ENCODE assay signal across 8 cellular contexts in the genomic region with DNA sequence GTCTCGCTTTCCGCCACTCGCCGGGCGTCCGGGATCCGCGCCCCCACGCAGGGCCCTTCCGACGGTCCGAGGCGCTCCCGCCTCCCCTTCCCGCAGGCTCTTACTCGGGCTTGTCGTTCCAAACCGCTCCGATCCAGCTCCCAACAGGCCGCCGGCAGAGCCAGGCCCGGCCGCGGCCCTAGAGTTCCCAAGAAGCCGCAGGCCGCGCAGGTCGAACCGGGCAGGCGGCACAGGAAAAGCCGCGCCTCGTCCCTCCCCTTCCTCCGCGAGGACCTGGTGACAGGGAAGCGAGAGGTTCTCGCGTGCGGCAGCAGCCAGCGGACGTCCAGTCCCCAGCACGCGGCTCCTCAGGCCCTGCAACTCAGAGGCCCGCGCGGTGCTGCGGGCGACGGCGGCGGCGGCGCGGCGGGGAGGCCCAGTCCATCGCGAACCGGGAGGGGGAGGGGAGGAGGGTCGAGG. TPM values are rescaled to one million over a fixed set of nuclear protein-coding genes. Genes with fewer than 3 reads are reported as not detected.
DNase-seq lines count a peak whose midpoint lies in the region; ATAC-seq and TF ChIP-seq lines count a peak whose summit lies in the region.

No MANE protein-coding gene starts in this region.

- H3K27ac ChIP-seq in H9 (ENCODE audit: insufficient read length, low read depth, low read length) = peak overlapping the region; percentile 57
- H3K27ac ChIP-seq in mucosa of rectum (ENCODE audit: low read depth in 2 of 2, low read length in 2 of 2) = peak overlapping the region; percentile 99

- no peak overlapping the region for H2AK5ac ChIP-seq in H9 (ENCODE audit: insufficient read length, low read length)

- no peak overlapping the region for H2BK120ac ChIP-seq in H9 (ENCODE audit: low read depth, low read length, poor library complexity, severe bottlenecking)

- H3K36me3 ChIP-seq in mucosa of rectum (ENCODE audit: control insufficient read depth in 2 of 2, insufficient read depth in 2 of 2, low read length in 2 of 2) = peaks cover 0 to 2% of the 10 kb centered on the region in 2 donors

- H3K56ac ChIP-seq in H9 (ENCODE audit: insufficient read length, low read depth, low read length) = peak overlapping the region; percentile 18

- H4K8ac ChIP-seq in H9 (replicated peaks; ENCODE audit: insufficient read length, low read depth, low read length) = no peak overlapping the region

- intact Hi-C loops in dendritic cell treated with granulocyte-macrophage colony-stimulating factor and Interleukin-4, amounts not matched to agents 40 ng/mL and 50 ng/mL, for 4 days (cut with micrococcal nuclease) = loop anchor here (5.0 kb wide), 1 partner anchor 85 kb away; no protein-coding TSS in a partner anchor

- no peak for TF ChIP-seq CTCF in H9 (conservative IDR thresholded peaks at IDR 0.05)

- H3K4me3 Mint-ChIP-seq in H9 = peak overlapping the region; percentile 88 to 91
- peak overlapping the region; percentile 91 for H3K4me3 Mint-ChIP-seq in dendritic cell treated with granulocyte-macrophage colony-stimulating factor and Interleukin-4, amounts not matched to agents 40 ng/mL and 50 ng/mL, for 4 days

- H3K27me3 Mint-ChIP-seq in H9 (ENCODE audit: low read depth) = no peaks in the 10 kb centered on the region
- H3K27me3 Mint-ChIP-seq in dendritic cell treated with granulocyte-macrophage colony-stimulating factor and Interleukin-4, amounts not matched to agents 40 ng/mL and 50 ng/mL, for 4 days = no peaks in the 10 kb centered on the region

- H3K23ac ChIP-seq in H9 (ENCODE audit: insufficient read length, low read depth, low read length) = no peak overlapping the region

- H3K4me2 ChIP-seq in H9 (ENCODE audit: insufficient read depth, insufficient read length, low read length) = peak overlapping the region; percentile 88

- no peak overlapping the region for H2BK12ac ChIP-seq in H9 (ENCODE audit: insufficient read length, low read depth, low read length)

- H3K9me3 ChIP-seq in H9 (ENCODE audit: control insufficient read depth, low read depth, low read length) = no peaks in the 10 kb centered on the region
- no peaks in the 10 kb centered on the region for H3K9me3 ChIP-seq in mucosa of rectum (ENCODE audit: control insufficient read depth in 2 of 2, low read length in 2 of 2)

- peak overlapping the region; percentile 17 for H2BK5ac ChIP-seq in H9 (ENCODE audit: insufficient read length, low read length)

- H3K79me1 ChIP-seq in H9 (ENCODE audit: insufficient read depth, low read depth, low read length, poor library complexity, severe bottlenecking) = no peaks in the 10 kb centered on the region

- peak overlapping the region; percentile 99 for H3K14ac ChIP-seq in H9 (ENCODE audit: insufficient read depth, low read length)

- H3T11ph ChIP-seq in H9 (ENCODE audit: low read length) = no peak overlapping the region

- H4K20me1 ChIP-seq in H9 (ENCODE audit: control insufficient read depth, insufficient read depth, insufficient read length) = no peaks in the 10 kb centered on the region

- no peak for DNase-seq in H9
- peak; percentile 80 for DNase-seq in NCI-H774 (lab: John Stamatoyannopoulos, UW)
- DNase-seq in HuH-7 (ENCODE audit: low spot score) = no peak
- no peak for DNase-seq in stimulated activated CD4-positive, alpha-beta T cell treated with anti-CD3 and anti-CD28 coated beads, Interleukin-15, amount 100 ng/mL, for 24 hours
- no peak for DNase-seq in SKM-1 (lab: John Stamatoyannopoulos, UW; ENCODE audit: unreplicated experiment)

- peak overlapping the region; percentile 89 to 96 (median 93) for H3K27ac Mint-ChIP-seq in H9
- H3K27ac Mint-ChIP-seq in dendritic cell treated with granulocyte-macrophage colony-stimulating factor and Interleukin-4, amounts not matched to agents 40 ng/mL and 50 ng/mL, for 4 days = peak overlapping the region; percentile 99

- H3K79me2 ChIP-seq in H9 (ENCODE audit: insufficient read depth, low read length) = peaks cover 7% of the 10 kb centered on the region

- ATAC-seq in GM18499 (IDR thresholded peaks at IDR 0.05; ENCODE audit: insufficient read depth, unreplicated experiment) = peak; percentile 17

- peaks cover 18 to 30% (median 23%) of the 10 kb centered on the region in 3 experiments; a peak in 6 of 7 replicates for H3K36me3 Mint-ChIP-seq in H9 (ENCODE audit: insufficient read depth in 1 of 3, low read depth in 3 of 3)
- H3K36me3 Mint-ChIP-seq in dendritic cell treated with granulocyte-macrophage colony-stimulating factor and Interleukin-4, amounts not matched to agents 40 ng/mL and 50 ng/mL, for 4 days (ENCODE audit: low read depth) = peaks cover 36% of the 10 kb centered on the region

- H3K4me1 Mint-ChIP-seq in H9 = peaks cover 22 to 26% of the 10 kb centered on the region in 2 experiments
- H3K4me1 Mint-ChIP-seq in dendritic cell treated with granulocyte-macrophage colony-stimulating factor and Interleukin-4, amounts not matched to agents 40 ng/mL and 50 ng/mL, for 4 days (ENCODE audit: low read depth) = peaks cover 30% of the 10 kb centered on the region

- H3K4ac ChIP-seq in H9 (ENCODE audit: low read depth, low read length) = no peak overlapping the region

- no peak overlapping the region; the same call in 1 of the 2 replicates for H2BK15ac ChIP-seq in H9 (ENCODE audit: low read depth, low read length)

- peak overlapping the region; percentile 65 for H4K91ac ChIP-seq in H9 (ENCODE audit: insufficient read length, low read depth, low read length)

- H2AFZ ChIP-seq in H9 (ENCODE audit: low read length) = no peak overlapping the region

- H3K9me3 Mint-ChIP-seq in H9 = peaks cover 0 to 3% of the 10 kb centered on the region in 2 experiments; a peak in 2 of 5 replicates
- no peaks in the 10 kb centered on the region for H3K9me3 Mint-ChIP-seq in dendritic cell treated with granulocyte-macrophage colony-stimulating factor and Interleukin-4, amounts not matched to agents 40 ng/mL and 50 ng/mL, for 4 days

- H3K9ac ChIP-seq in H9 (ENCODE audit: extremely low read depth, insufficient read length, low read length) = peak overlapping the region; percentile 96
- peak overlapping the region; percentile 88 to 99 for H3K9ac ChIP-seq in mucosa of rectum (ENCODE audit: low read depth in 1 of 2, low read length in 2 of 2)

- WGBS in H9 (ENCODE audit: extremely low coverage, insufficient read length, low lambda C conversion rate) = no CpG with 5 or more reads among the region's 59 CpGs

- no peaks in the 10 kb centered on the region for H3K27me3 ChIP-seq in H9 (ENCODE audit: insufficient read depth, low read length)
- H3K27me3 ChIP-seq in mucosa of rectum (ENCODE audit: control insufficient read depth in 2 of 2, insufficient read depth in 2 of 2, low read length in 2 of 2) = no peaks in the 10 kb centered on the region

- no peak overlapping the region for H2BK20ac ChIP-seq in H9 (ENCODE audit: low read depth, low read length, poor library complexity, severe bottlenecking)

- peak overlapping the region; percentile 80 to 90 for H3K4me3 ChIP-seq in mucosa of rectum (ENCODE audit: low read length in 2 of 2)

- H3K23me2 ChIP-seq in H9 (ENCODE audit: insufficient read length, low read depth, low read length, poor library complexity, severe bottlenecking) = peaks cover 13% of the 10 kb centered on the region

- H3K18ac ChIP-seq in H9 (ENCODE audit: insufficient read length, low read depth, low read length) = peak overlapping the region; percentile 95

- H3K4me1 ChIP-seq in H9 (ENCODE audit: insufficient read depth, low read length) (no peaks in the 10 kb centered on the region), mucosa of rectum (ENCODE audit: control insufficient read depth in 2 of 2, insufficient read depth in 2 of 2, low read length in 2 of 2) (peaks cover 11 to 16% of the 10 kb centered on the region in 2 donors)

- no peak overlapping the region for H4K5ac ChIP-seq in H9 (ENCODE audit: insufficient read length, low read depth, low read length)

RNA-seq across cellular contexts. Expression of gene HECTD1, which starts 0.3 kb away (rescaled TPM):
- 121 and 135 TPM in 2 replicates for total RNA-seq in H9 (2021)
